ENCODE assay signal across 9 cellular contexts in the genomic region with DNA sequence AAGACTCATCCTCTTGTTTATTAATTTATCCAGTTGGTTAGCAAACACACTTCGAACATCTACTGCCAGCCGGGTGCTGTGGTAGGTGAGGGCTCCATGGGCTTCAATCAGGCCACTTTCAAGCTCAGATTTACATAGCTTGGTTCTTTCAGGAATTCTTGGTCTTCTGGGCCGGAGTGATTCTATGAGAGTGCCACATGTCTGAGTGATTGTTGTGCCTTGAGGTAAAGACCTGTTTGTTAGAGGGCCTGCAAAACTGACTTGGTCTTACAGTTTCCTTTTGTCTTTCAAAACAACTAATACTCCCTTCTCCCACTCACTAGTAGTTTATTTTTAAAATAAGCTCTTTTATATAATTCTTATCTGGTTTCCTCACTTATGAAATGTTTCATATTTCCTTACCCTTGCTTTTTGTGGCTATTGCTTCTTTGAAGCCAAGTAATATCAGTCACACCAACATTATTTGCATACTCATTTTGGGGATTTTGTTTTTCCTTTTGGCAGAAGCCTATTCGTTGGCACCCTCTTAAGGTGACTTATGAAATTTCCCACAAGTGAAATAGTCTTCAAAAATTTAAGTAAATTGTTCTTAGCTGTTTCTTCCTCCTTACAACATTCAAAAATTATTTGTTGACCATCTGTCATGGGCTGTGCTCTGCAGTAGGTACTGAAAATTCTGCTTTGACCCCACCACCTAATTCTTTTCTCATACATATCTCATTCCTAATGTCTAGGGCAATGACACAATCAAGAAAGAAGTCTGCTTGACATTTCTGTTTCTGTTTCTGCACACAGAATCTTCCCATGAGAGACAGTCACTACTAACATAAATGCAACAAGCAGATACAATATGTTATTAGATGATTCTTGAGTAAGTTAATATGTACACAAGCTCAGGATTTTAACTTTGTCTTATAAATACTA.
DNase-seq lines count a peak whose midpoint lies in the region; ATAC-seq and TF ChIP-seq lines count a peak whose summit lies in the region.
"Had no signal": no experiment of that assay in that cellular context is flagged by ENCODE, and none has a peak within 500 bp of the region (broad histone marks: within the 10 kb centered on the region; RNA-seq: fewer than 3 reads in every experiment).

No MANE protein-coding gene starts in this region.

- peaks cover 16% of the 10 kb centered on the region for H3K9me3 Mint-ChIP-seq in activated naive CD4-positive, alpha-beta T cell treated with anti-CD3 and anti-CD28 coated beads for 36 hours
- peaks cover 55% of the 10 kb centered on the region for H3K9me3 Mint-ChIP-seq in WTC11
- H3K9me3 Mint-ChIP-seq in stimulated activated naive CD8-positive, alpha-beta T cell treated with anti-CD3 and anti-CD28 coated beads, Interleukin-15, amount 100 ng/mL, for 72 hours, result peaks cover 26 to 29% of the 10 kb centered on the region in 2 donors

- no peak for TF ChIP-seq CTCF in WTC11 (IDR thresholded peaks at IDR 0.05)

- POLR2A ChIA-PET in WTC11 (lab: Charles Lee), result no interaction called here

- intact Hi-C loops in activated naive CD4-positive, alpha-beta T cell treated with anti-CD3 and anti-CD28 coated beads for 36 hours (cut with micrococcal nuclease), result loop anchor here (1.0 to 2.0 kb wide), 7 partner anchors 27 to 333 kb away; a partner anchor contains a TSS

- ATAC-seq in HG02884 (IDR thresholded peaks at IDR 0.05; ENCODE audit: unreplicated experiment) (peak; percentile 89), WTC11 (peak; percentile 47)
- peak; percentile 95 for ATAC-seq in stimulated activated naive CD8-positive, alpha-beta T cell treated with anti-CD3 and anti-CD28 coated beads, Interleukin-15, amount 100 ng/mL, for 72 hours
- ATAC-seq: gastrocnemius medialis had no signal

- peaks cover 22% of the 10 kb centered on the region for H3K4me1 Mint-ChIP-seq in activated naive CD4-positive, alpha-beta T cell treated with anti-CD3 and anti-CD28 coated beads for 36 hours (ENCODE audit: low read depth)
- peaks cover 9% of the 10 kb centered on the region for H3K4me1 Mint-ChIP-seq in WTC11
- H3K4me1 Mint-ChIP-seq in stimulated activated naive CD8-positive, alpha-beta T cell treated with anti-CD3 and anti-CD28 coated beads, Interleukin-15, amount 100 ng/mL, for 72 hours, result peaks cover 40% of the 10 kb centered on the region

- CTCF ChIA-PET in activated naive CD4-positive, alpha-beta T cell treated with anti-CD3 and anti-CD28 coated beads for 36 hours (lab: Charles Lee), result interaction anchor here (0.7 to 3.2 kb wide), 17 partner anchors 9 to 333 kb away, joined by 3 to 15 read pairs (median 3); no protein-coding TSS in a partner anchor
- CTCF ChIA-PET in WTC11 (lab: Charles Lee), result interaction anchor here (1.0 to 1.9 kb wide), 5 partner anchors 9 to 333 kb away, joined by 3 to 5 read pairs (median 5); no protein-coding TSS in a partner anchor

- H3K27ac Mint-ChIP-seq in activated naive CD4-positive, alpha-beta T cell treated with anti-CD3 and anti-CD28 coated beads for 36 hours, result peak overlapping the region; percentile 44
- H3K27ac Mint-ChIP-seq in WTC11, result no peak overlapping the region
- H3K27ac Mint-ChIP-seq in stimulated activated naive CD8-positive, alpha-beta T cell treated with anti-CD3 and anti-CD28 coated beads, Interleukin-15, amount 100 ng/mL, for 72 hours, result peak overlapping the region; percentile 60 to 63

- DNase-seq in activated naive CD4-positive, alpha-beta T cell treated with anti-CD3 and anti-CD28 coated beads for 36 hours, result no peak
- no peak for DNase-seq in activated naive CD4-positive, alpha-beta T cell treated with anti-CD3 and anti-CD28 coated beads, Interleukin-2, amount 50 U/mL, for 16 hours
- DNase-seq in WTC11 (ENCODE audit: low spot score), result no peak
- no peak for DNase-seq in stimulated activated naive CD8-positive, alpha-beta T cell treated with anti-CD3 and anti-CD28 coated beads, Interleukin-15, amount 100 ng/mL, for 72 hours
- DNase-seq in stimulated activated CD4-positive, alpha-beta T cell treated with anti-CD3 and anti-CD28 coated beads, Interleukin-1b, Interleukin-23, amount 100 ng/mL, for 48 hours, result no peak
- DNase-seq in iPS-NIHi11 (ENCODE audit: low spot score), result no peak
- DNase-seq in NOMO-1 (lab: John Stamatoyannopoulos, UW; ENCODE audit: unreplicated experiment in 2 of 2), result no peak
- DNase-seq: gastrocnemius medialis had no signal

- H3K27me3 Mint-ChIP-seq in activated naive CD4-positive, alpha-beta T cell treated with anti-CD3 and anti-CD28 coated beads for 36 hours (ENCODE audit: low read depth), result no peaks in the 10 kb centered on the region
- H3K27me3 Mint-ChIP-seq in WTC11 (ENCODE audit: low read depth), result no peaks in the 10 kb centered on the region
- H3K27me3 Mint-ChIP-seq in stimulated activated naive CD8-positive, alpha-beta T cell treated with anti-CD3 and anti-CD28 coated beads, Interleukin-15, amount 100 ng/mL, for 72 hours, result no peaks in the 10 kb centered on the region

- peaks cover 30% of the 10 kb centered on the region for H3K36me3 Mint-ChIP-seq in activated naive CD4-positive, alpha-beta T cell treated with anti-CD3 and anti-CD28 coated beads for 36 hours (ENCODE audit: low read depth)
- H3K36me3 Mint-ChIP-seq in WTC11, result peaks cover 41% of the 10 kb centered on the region

- H3K4me3 Mint-ChIP-seq in activated naive CD4-positive, alpha-beta T cell treated with anti-CD3 and anti-CD28 coated beads for 36 hours, result no peak overlapping the region
- no peak overlapping the region for H3K4me3 Mint-ChIP-seq in WTC11
- H3K4me3 Mint-ChIP-seq in stimulated activated naive CD8-positive, alpha-beta T cell treated with anti-CD3 and anti-CD28 coated beads, Interleukin-15, amount 100 ng/mL, for 72 hours, result peak overlapping the region; percentile 37 to 43

TF ChIP-seq in WTC11, 78 proteins besides CTCF, POLR2A, EP300 and RAD21 (continues in another document):
- no peak for TF ChIP-seq SMAD3 (CRISPR knock-in tag; IDR thresholded peaks at IDR 0.05; ENCODE audit: borderline replicate concordance)
- TF ChIP-seq KAT7 (CRISPR knock-in tag; IDR thresholded peaks at IDR 0.05; ENCODE audit: borderline replicate concordance), result no peak
- TF ChIP-seq, protein P1, sequence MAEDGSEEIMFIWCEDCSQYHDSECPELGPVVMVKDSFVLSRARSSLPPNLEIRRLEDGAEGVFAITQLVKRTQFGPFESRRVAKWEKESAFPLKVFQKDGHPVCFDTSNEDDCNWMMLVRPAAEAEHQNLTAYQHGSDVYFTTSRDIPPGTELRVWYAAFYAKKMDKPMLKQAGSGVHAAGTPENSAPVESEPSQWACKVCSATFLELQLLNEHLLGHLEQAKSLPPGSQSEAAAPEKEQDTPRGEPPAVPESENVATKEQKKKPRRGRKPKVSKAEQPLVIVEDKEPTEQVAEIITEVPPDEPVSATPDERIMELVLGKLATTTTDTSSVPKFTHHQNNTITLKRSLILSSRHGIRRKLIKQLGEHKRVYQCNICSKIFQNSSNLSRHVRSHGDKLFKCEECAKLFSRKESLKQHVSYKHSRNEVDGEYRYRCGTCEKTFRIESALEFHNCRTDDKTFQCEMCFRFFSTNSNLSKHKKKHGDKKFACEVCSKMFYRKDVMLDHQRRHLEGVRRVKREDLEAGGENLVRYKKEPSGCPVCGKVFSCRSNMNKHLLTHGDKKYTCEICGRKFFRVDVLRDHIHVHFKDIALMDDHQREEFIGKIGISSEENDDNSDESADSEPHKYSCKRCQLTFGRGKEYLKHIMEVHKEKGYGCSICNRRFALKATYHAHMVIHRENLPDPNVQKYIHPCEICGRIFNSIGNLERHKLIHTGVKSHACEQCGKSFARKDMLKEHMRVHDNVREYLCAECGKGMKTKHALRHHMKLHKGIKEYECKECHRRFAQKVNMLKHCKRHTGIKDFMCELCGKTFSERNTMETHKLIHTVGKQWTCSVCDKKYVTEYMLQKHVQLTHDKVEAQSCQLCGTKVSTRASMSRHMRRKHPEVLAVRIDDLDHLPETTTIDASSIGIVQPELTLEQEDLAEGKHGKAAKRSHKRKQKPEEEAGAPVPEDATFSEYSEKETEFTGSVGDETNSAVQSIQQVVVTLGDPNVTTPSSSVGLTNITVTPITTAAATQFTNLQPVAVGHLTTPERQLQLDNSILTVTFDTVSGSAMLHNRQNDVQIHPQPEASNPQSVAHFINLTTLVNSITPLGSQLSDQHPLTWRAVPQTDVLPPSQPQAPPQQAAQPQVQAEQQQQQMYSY (CRISPR knock-in tag; IDR thresholded peaks at IDR 0.05), result no peak
- TF ChIP-seq, protein P2, sequence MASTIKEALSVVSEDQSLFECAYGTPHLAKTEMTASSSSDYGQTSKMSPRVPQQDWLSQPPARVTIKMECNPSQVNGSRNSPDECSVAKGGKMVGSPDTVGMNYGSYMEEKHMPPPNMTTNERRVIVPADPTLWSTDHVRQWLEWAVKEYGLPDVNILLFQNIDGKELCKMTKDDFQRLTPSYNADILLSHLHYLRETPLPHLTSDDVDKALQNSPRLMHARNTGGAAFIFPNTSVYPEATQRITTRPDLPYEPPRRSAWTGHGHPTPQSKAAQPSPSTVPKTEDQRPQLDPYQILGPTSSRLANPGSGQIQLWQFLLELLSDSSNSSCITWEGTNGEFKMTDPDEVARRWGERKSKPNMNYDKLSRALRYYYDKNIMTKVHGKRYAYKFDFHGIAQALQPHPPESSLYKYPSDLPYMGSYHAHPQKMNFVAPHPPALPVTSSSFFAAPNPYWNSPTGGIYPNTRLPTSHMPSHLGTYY (CRISPR knock-in tag; IDR thresholded peaks at IDR 0.05), result no peak
- TF ChIP-seq PRRX2 (CRISPR knock-in tag; IDR thresholded peaks at IDR 0.05), result no peak
- no peak for TF ChIP-seq CBFB (CRISPR knock-in tag; IDR thresholded peaks at IDR 0.05; ENCODE audit: low read depth)
- no peak for TF ChIP-seq FOXK1 (CRISPR knock-in tag; IDR thresholded peaks at IDR 0.05)
- TF ChIP-seq, protein P3, sequence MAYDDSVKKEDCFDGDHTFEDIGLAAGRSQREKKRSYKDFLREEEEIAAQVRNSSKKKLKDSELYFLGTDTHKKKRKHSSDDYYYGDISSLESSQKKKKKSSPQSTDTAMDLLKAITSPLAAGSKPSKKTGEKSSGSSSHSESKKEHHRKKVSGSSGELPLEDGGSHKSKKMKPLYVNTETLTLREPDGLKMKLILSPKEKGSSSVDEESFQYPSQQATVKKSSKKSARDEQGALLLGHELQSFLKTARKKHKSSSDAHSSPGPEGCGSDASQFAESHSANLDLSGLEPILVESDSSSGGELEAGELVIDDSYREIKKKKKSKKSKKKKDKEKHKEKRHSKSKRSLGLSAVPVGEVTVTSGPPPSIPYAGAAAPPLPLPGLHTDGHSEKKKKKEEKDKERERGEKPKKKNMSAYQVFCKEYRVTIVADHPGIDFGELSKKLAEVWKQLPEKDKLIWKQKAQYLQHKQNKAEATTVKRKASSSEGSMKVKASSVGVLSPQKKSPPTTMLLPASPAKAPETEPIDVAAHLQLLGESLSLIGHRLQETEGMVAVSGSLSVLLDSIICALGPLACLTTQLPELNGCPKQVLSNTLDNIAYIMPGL (CRISPR knock-in tag; IDR thresholded peaks at IDR 0.05), result no peak

Comparison
In these comparisons a context has a peak if more than half of its experiments do, and no peak if none do; other contexts are left out.
1. H3K4me3 Mint-ChIP-seq: peak in stimulated activated naive CD8-positive, alpha-beta T cell treated with anti-CD3 and anti-CD28 coated beads, Interleukin-15, amount 100 ng/mL, for 72 hours (2 of 2); none in activated naive CD4-positive, alpha-beta T cell treated with anti-CD3 and anti-CD28 coated beads for 36 hours (single experiment) and WTC11 (single experiment).
2. Peak in every context shown above with its lines, with median percentiles within 50 percentile points of each other: ATAC-seq.